18 cellular contexts compared by ENCODE assay signal in the genomic region with DNA sequence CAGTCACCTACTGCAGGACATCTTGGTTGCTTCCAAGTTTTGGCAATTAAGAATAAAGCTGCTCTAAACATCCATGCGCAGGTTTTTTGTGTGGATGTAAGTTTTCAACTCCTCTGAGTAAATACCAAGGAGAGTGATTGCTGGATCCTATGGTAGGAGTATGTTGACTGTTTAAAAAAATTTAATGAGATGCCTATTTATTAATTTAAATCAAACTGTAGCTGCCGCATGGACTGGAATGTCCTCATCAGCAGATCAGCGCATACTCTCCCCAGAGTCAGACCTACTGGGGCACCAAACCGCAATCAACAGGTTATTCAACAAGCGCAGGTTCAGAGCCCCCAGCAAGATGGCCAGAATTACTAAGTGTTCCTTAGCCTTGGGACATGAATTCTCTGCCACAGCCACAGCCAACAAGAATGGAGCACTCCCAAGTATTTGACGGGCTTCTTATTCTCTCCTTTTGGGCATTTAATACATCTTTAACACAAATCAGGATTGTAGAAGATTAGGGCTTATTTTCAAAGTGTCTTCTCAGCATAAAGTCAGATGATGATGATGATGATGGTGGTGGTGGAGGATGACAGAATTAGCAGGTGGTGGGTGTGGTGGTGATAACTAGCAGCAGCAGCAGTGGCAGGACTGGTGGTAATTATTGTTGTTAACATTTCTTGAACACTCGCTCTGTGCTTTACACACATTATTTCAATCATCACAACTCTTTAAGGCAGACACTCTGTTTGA.
DNase-seq lines count a peak whose midpoint lies in the region; ATAC-seq and TF ChIP-seq lines count a peak whose summit lies in the region.
"Had no signal": no experiment of that assay in that cellular context is flagged by ENCODE, and none has a peak within 500 bp of the region (broad histone marks: within the 10 kb centered on the region; RNA-seq: fewer than 3 reads in every experiment).

No MANE protein-coding gene starts in this region.

- H3K79me1 ChIP-seq in mesenchymal stem cell (replicated peaks; ENCODE audit: low read length, poor library complexity, severe bottlenecking), result no peaks in the 10 kb centered on the region

- no peak overlapping the region for H2BK12ac ChIP-seq in mesenchymal stem cell (ENCODE audit: low read length in 2 of 2)

- H2BK15ac ChIP-seq in mesenchymal stem cell (ENCODE audit: low read depth, poor library complexity, severe bottlenecking), result peak overlapping the region; percentile 36

- H3K4me3 ChIP-seq in left ventricle myocardium inferior (no peak overlapping the region), ascending aorta (no peak overlapping the region), mesenchymal stem cell (ENCODE audit: insufficient read depth in 1 of 2, low read depth in 1 of 2, low read length in 2 of 2) (no peak overlapping the region), aorta (ENCODE audit: low read length in 2 of 2) (no peak overlapping the region)
- H3K4me3 ChIP-seq: SJSA1 had no signal

- H2BK120ac ChIP-seq in mesenchymal stem cell (ENCODE audit: low read depth, low read length), result no peak overlapping the region

- intact Hi-C loops in left ventricle myocardium inferior (cut with micrococcal nuclease) (no loop called here), Right ventricle myocardium superior (cut with DNase I) (no loop called here), ascending aorta (cut with DNase I) (loop anchor here (5.0 kb wide), 1 partner anchor 45 kb away; no protein-coding TSS in a partner anchor), aorta (cut with DNase I) (loop anchor here in 1 of 2 donors (10.0 kb wide), 1 partner anchor 77 kb away; no protein-coding TSS in a partner anchor)

- H2AFZ ChIP-seq in mesenchymal stem cell (ENCODE audit: low read depth, low read length), result no peak overlapping the region

- no peak overlapping the region for H3K14ac ChIP-seq in mesenchymal stem cell (ENCODE audit: low read length in 2 of 2)

- peaks cover 8% of the 10 kb centered on the region for H3K4me1 ChIP-seq in left ventricle myocardium inferior
- H3K4me1 ChIP-seq in ascending aorta, result peaks cover 0 to 12% of the 10 kb centered on the region in 2 donors
- H3K4me1 ChIP-seq in mesenchymal stem cell (ENCODE audit: control insufficient read depth, insufficient read depth, low read depth, low read length), result no peaks in the 10 kb centered on the region
- H3K4me1 ChIP-seq in aorta (ENCODE audit: control insufficient read depth in 1 of 2, insufficient read depth in 2 of 2, low read length in 2 of 2), result no peaks in the 10 kb centered on the region
- H3K4me1 ChIP-seq: SJSA1 had no signal

- H4K91ac ChIP-seq in mesenchymal stem cell (ENCODE audit: low read length), result peak overlapping the region; percentile 44

- no peak overlapping the region for H3K23ac ChIP-seq in mesenchymal stem cell (ENCODE audit: low read length in 2 of 2)

- DNase-seq in left ventricle myocardium inferior (no peak), Right ventricle myocardium superior (no peak), ascending aorta (ENCODE audit: low spot score in 2 of 2) (no peak), mesenchymal stem cell (no peak), aorta (no peak), pons (ENCODE audit: low spot score) (no peak)
- no peak for DNase-seq in activated effector memory CD4-positive, alpha-beta T cell treated with Interleukin-2 at 50 U/mL for 16 hours
- DNase-seq: AML-193; H7; MV-4-11; NCI-H1417 treated with DMSO at 0.1 percent for 48 hours; NCI-H2029 treated with DMSO at 0.1 percent for 48 hours; NCI-H2227 treated with DMSO at 0.1 percent for 48 hours; NK-92 treated with Interleukin-12 subunit alpha and Interleukin-12 subunit beta, amount 100 ng/mL, for 24 hours; OCI-M1; RPMI8226 had no signal

- TF ChIP-seq CTCF in left ventricle myocardium inferior (IDR thresholded peaks at IDR 0.05; ENCODE audit: borderline replicate concordance) (no peak), ascending aorta (IDR thresholded peaks at IDR 0.05) (no peak)

- H3K36me3 ChIP-seq in left ventricle myocardium inferior, result no peaks in the 10 kb centered on the region
- H3K36me3 ChIP-seq in ascending aorta, result no peaks in the 10 kb centered on the region
- H3K36me3 ChIP-seq in mesenchymal stem cell (ENCODE audit: control insufficient read depth in 1 of 2, insufficient read depth in 2 of 2, low read depth in 1 of 2, low read length in 2 of 2), result no peaks in the 10 kb centered on the region
- no peaks in the 10 kb centered on the region for H3K36me3 ChIP-seq in aorta (ENCODE audit: control insufficient read depth in 1 of 2, insufficient read depth in 2 of 2, low read length in 1 of 2)
- H3K36me3 ChIP-seq: SJSA1 had no signal

- H3K27ac ChIP-seq in left ventricle myocardium inferior (replicated peaks), result peak overlapping the region; percentile 28
- H3K27ac ChIP-seq in ascending aorta, result peak overlapping the region; percentile 74 to 77
- H3K27ac ChIP-seq in mesenchymal stem cell (ENCODE audit: low read length, poor library complexity, severe bottlenecking), result no peak overlapping the region
- H3K27ac ChIP-seq in aorta (ENCODE audit: low read depth in 1 of 2, low read length in 2 of 2), result peak overlapping the region; percentile 24 to 88
- H3K27ac ChIP-seq: SJSA1 had no signal

- no peak overlapping the region for H2AK5ac ChIP-seq in mesenchymal stem cell (ENCODE audit: low read length, severe bottlenecking)

- ATAC-seq in Right ventricle myocardium superior (ENCODE audit: poor library complexity), result no peak
- no peak for ATAC-seq in aorta (ENCODE audit: low FRiP score)
- ATAC-seq in HG03097 (IDR thresholded peaks at IDR 0.05; ENCODE audit: low FRiP score, unreplicated experiment), result no peak

- no peak overlapping the region for H4K8ac ChIP-seq in mesenchymal stem cell (ENCODE audit: low read length)

- H3K18ac ChIP-seq in mesenchymal stem cell (ENCODE audit: low read depth in 1 of 2, low read length in 2 of 2), result no peak overlapping the region

- no peak overlapping the region for H2BK5ac ChIP-seq in mesenchymal stem cell (ENCODE audit: low read depth, low read length, poor library complexity, severe bottlenecking)

- H3K4me2 ChIP-seq in mesenchymal stem cell (ENCODE audit: low read length, poor library complexity, severe bottlenecking), result no peak overlapping the region

- WGBS in mesenchymal stem cell, result 97% methylated on average over 7 of the region's 7 CpGs
- WGBS in aorta, 2 donors, result 64 to 66% methylated on average over 7 of the region's 7 CpGs

- no peaks in the 10 kb centered on the region for H3K27me3 ChIP-seq in left ventricle myocardium inferior (ENCODE audit: low read depth)
- H3K27me3 ChIP-seq in ascending aorta, result no peaks in the 10 kb centered on the region
- H3K27me3 ChIP-seq in mesenchymal stem cell (ENCODE audit: control insufficient read depth in 1 of 2, insufficient read depth in 1 of 2, low read length in 2 of 2), result peaks cover 0 to 25% of the 10 kb centered on the region in 2 experiments
- H3K27me3 ChIP-seq in aorta (ENCODE audit: control insufficient read depth in 1 of 2, insufficient read depth in 2 of 2, low read length in 1 of 2), result no peaks in the 10 kb centered on the region
- H3K27me3 ChIP-seq: SJSA1 had no signal

- no peak overlapping the region for H3K9ac ChIP-seq in mesenchymal stem cell (ENCODE audit: low read length)

- no peak overlapping the region for H3K4ac ChIP-seq in mesenchymal stem cell (ENCODE audit: low read depth in 1 of 2, low read length in 2 of 2)

- H3K9me3 ChIP-seq in left ventricle myocardium inferior (replicated peaks) (no peaks in the 10 kb centered on the region), ascending aorta (no peaks in the 10 kb centered on the region), mesenchymal stem cell (ENCODE audit: control insufficient read depth, low read length) (no peaks in the 10 kb centered on the region), aorta (ENCODE audit: control insufficient read depth, low read length) (no peaks in the 10 kb centered on the region)
- H3K9me3 ChIP-seq: SJSA1 had no signal
